Comparison of ENCODE assay signal across 26 cellular contexts in the genomic region with DNA sequence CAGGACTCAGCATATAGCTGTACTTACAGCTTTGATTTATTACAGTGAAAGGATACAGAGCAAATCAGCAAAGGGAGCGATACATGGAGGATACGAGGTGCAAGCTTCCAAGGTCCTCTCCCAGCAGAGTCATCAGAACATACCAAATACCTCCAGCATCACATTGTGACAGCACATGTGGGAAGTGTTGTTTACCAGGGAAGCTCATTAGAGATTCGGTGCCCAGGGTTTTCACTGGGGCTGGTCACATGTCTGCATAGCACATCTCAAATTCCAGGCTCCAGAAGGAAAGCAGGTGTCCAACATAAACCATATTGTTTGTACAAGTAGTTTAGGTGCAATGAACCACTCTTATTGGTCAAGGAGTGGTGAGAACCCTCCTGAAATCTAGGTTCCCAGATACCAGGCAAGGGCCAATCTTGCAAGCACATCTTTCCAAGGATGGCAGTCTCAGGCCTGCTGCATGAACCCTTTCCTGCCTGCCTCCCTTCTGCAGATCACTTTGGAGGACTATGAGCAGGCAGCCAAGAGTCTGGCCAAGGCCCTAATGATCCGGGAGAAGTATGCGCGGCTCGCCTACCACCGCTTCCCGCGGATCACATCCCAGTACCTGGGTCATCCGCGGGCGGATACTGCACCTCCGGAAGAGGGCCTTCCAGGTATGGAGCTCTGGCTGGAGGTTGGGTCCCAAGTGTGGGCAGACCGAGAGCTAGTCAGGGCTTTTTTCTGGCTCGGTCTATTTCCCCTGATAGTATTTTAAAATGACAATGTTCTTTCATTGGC. TPM values are rescaled to one million over a fixed set of nuclear protein-coding genes. Genes with fewer than 3 reads are reported as not detected.
A peak's percentile ranks its signal among the peaks of the same experiment; 100 is the strongest.
DNase-seq lines count a peak whose midpoint lies in the region; ATAC-seq lines count a peak whose summit lies in the region.
"Had no signal": no experiment of that assay in that cellular context is flagged by ENCODE, and none has a peak within 500 bp of the region (broad histone marks: within the 10 kb centered on the region; RNA-seq: fewer than 3 reads in every experiment).

No MANE protein-coding gene starts in this region.

- no peak overlapping the region for H3K4me3 Mint-ChIP-seq in effector memory CD8-positive, alpha-beta T cell
- H3K4me3 Mint-ChIP-seq: activated B cell treated with CpG ODN at 0.5 μM for 24 hours; activated naive CD8-positive, alpha-beta T cell treated with anti-CD3 and anti-CD28 coated beads, Interleukin-2, amount 10 ng/mL, durations not matched to agents 7 days and 5 days; CD8-positive, alpha-beta memory T cell; natural killer cell treated with Interleukin-12 subunit alpha and Interleukin-12 subunit beta and Interleukin-15 and Interleukin-18, amount 100 ng/mL, for 72 hours had no signal

- peaks cover 10 to 14% of the 10 kb centered on the region in 2 donors for H3K4me1 Mint-ChIP-seq in effector memory CD8-positive, alpha-beta T cell (ENCODE audit: low read depth in 2 of 2)

- H3K27me3 Mint-ChIP-seq in effector memory CD8-positive, alpha-beta T cell = no peaks in the 10 kb centered on the region
- H3K27me3 Mint-ChIP-seq: activated B cell treated with CpG ODN at 0.5 μM for 24 hours; activated naive CD8-positive, alpha-beta T cell treated with anti-CD3 and anti-CD28 coated beads, Interleukin-2, amount 10 ng/mL, durations not matched to agents 7 days and 5 days; CD8-positive, alpha-beta memory T cell; natural killer cell treated with Interleukin-12 subunit alpha and Interleukin-12 subunit beta and Interleukin-15 and Interleukin-18, amount 100 ng/mL, for 72 hours had no signal

- no peak overlapping the region for H3K4me3 ChIP-seq in H7 (ENCODE audit: insufficient read depth, low read depth, low read length)
- H3K4me3 ChIP-seq: tibial artery had no signal

- peak overlapping the region; percentile 21 to 49 for H3K27ac Mint-ChIP-seq in effector memory CD8-positive, alpha-beta T cell
- H3K27ac Mint-ChIP-seq: activated B cell treated with CpG ODN at 0.5 μM for 24 hours; activated naive CD8-positive, alpha-beta T cell treated with anti-CD3 and anti-CD28 coated beads, Interleukin-2, amount 10 ng/mL, durations not matched to agents 7 days and 5 days; natural killer cell treated with Interleukin-12 subunit alpha and Interleukin-12 subunit beta and Interleukin-15 and Interleukin-18, amount 100 ng/mL, for 72 hours had no signal

- H3K9me3 Mint-ChIP-seq in effector memory CD8-positive, alpha-beta T cell = no peaks in the 10 kb centered on the region
- H3K9me3 Mint-ChIP-seq: activated B cell treated with CpG ODN at 0.5 μM for 24 hours; activated naive CD8-positive, alpha-beta T cell treated with anti-CD3 and anti-CD28 coated beads, Interleukin-2, amount 10 ng/mL, durations not matched to agents 7 days and 5 days; CD8-positive, alpha-beta memory T cell; natural killer cell treated with Interleukin-12 subunit alpha and Interleukin-12 subunit beta and Interleukin-15 and Interleukin-18, amount 100 ng/mL, for 72 hours had no signal

- DNase-seq in DMS 273 (lab: John Stamatoyannopoulos, UW; ENCODE audit: unreplicated experiment) = peak; percentile 15
- no peak for DNase-seq in DMS 273 treated with DMSO at 0.1 percent for 48 hours (lab: John Stamatoyannopoulos, UW)
- peak; percentile 22 for DNase-seq in H7
- no peak for DNase-seq in effector memory CD8-positive, alpha-beta T cell
- DNase-seq in pons (ENCODE audit: low spot score) = peak; percentile 25
- DNase-seq in stimulated activated CD4-positive, alpha-beta T cell treated with anti-CD3 and anti-CD28 coated beads, Interleukin-4, amount 100 ng/mL, for 1 hour = no peak
- no peak for DNase-seq in hypothalamus (lab: John Stamatoyannopoulos, UW)
- DNase-seq in activated CD4-positive, alpha-beta T cell treated with anti-CD3 and anti-CD28 coated beads, Interleukin-2, amount 50 U/mL, for 1 hour = no peak
- DNase-seq: activated B cell treated with CpG ODN at 0.5 μM for 24 hours; activated CD4-positive, alpha-beta T cell treated with anti-CD3 and anti-CD28 coated beads, Interleukin-2, amount 50 U/mL, for 4 hours; activated naive CD8-positive, alpha-beta T cell treated with anti-CD3 and anti-CD28 coated beads, Interleukin-2, amount 10 ng/mL, durations not matched to agents 7 days and 5 days; CD8-positive, alpha-beta memory T cell; DMS79; GOT3; KBM-7; left colon; NCI-H1417 treated with DMSO at 0.1 percent for 48 hours; NCI-H226; OCI-M1; right cardiac atrium; Right ventricle myocardium superior; stimulated activated CD4-positive, alpha-beta T cell treated with anti-CD3 and anti-CD28 coated beads, Interleukin-4, amount 100 ng/mL, for 24 hours; stimulated activated naive CD4-positive, alpha-beta T cell treated with Interleukin-2 at 50 U/mL for 16 hours; T1000 had no signal

- H3K36me3 Mint-ChIP-seq in effector memory CD8-positive, alpha-beta T cell (ENCODE audit: insufficient read depth) = peaks cover 14% of the 10 kb centered on the region
- H3K36me3 Mint-ChIP-seq: natural killer cell treated with Interleukin-12 subunit alpha and Interleukin-12 subunit beta and Interleukin-15 and Interleukin-18, amount 100 ng/mL, for 72 hours had no signal

- H3K36me3 ChIP-seq in H7 (replicated peaks; ENCODE audit: control insufficient read depth, insufficient read depth, low read length) = no peaks in the 10 kb centered on the region

- no peak for ATAC-seq in effector memory CD8-positive, alpha-beta T cell (replicated peaks)
- ATAC-seq: left colon; natural killer cell treated with Interleukin-12 subunit alpha and Interleukin-12 subunit beta and Interleukin-15 and Interleukin-18, amount 100 ng/mL, for 72 hours; right cardiac atrium had no signal

- no peaks in the 10 kb centered on the region for H3K27me3 ChIP-seq in H7 (ENCODE audit: control insufficient read depth, insufficient read depth, low read length)
- H3K27me3 ChIP-seq: tibial artery had no signal

RNA-seq across cellular contexts. Expression of a gene that starts 26.7 kb away (rescaled TPM):
- 2.2 and 3.8 TPM in 2 replicates for total RNA-seq in H7 (2014; rRNA removed; shearing (Covaris generic))

RNA-seq across cellular contexts. Expression of a gene that starts 59.2 kb away (rescaled TPM):
- 21.8 and 27.6 TPM in 2 replicates for total RNA-seq in H7 (2014; rRNA removed; shearing (Covaris generic))

Comparison
In these comparisons a context has a peak if more than half of its experiments do, and no peak if none do; other contexts are left out.
1. DNase-seq: peak in DMS 273 (single experiment), H7 (single experiment) and pons (single experiment); none in DMS 273 treated with DMSO at 0.1 percent for 48 hours (single experiment), effector memory CD8-positive, alpha-beta T cell (0 of 3), stimulated activated CD4-positive, alpha-beta T cell treated with anti-CD3 and anti-CD28 coated beads, Interleukin-4, amount 100 ng/mL, for 1 hour (single experiment), hypothalamus (0 of 51) and activated CD4-positive, alpha-beta T cell treated with anti-CD3 and anti-CD28 coated beads, Interleukin-2, amount 50 U/mL, for 1 hour (single experiment).